ENCODE assay signal across 7 cellular contexts in the genomic region with DNA sequence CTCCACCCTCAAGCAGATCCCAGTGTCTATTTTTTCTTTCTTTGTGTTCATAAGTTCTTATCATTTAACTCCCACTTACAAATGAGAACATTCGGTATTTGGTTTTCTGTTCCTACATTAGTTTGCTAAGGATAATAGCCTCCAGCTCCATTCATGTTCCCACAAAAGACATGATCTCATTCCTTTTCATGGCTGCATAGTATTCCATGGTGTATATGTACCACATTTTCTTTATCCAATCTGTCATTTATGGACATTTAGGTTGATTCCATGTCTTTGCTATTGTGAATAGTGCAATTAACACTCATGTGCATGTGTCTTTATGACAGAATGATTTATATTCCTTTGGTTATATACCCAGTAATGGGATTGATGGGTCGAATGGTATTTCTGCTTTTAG.
DNase-seq lines count a peak whose midpoint lies in the region; ATAC-seq, FAIRE-seq and TF ChIP-seq lines count a peak whose summit lies in the region.
"Not testable (repeated sequence)": the region's sequence is repeated elsewhere in the genome, so short reads cannot be mapped to it uniquely, and the experiment has no call there.

No MANE protein-coding gene starts in this region.

- not testable (repeated sequence) for H3K9me3 ChIP-seq in HEK293 (ENCODE audit: control insufficient read depth, insufficient read depth, low read depth, low read length); K562 (replicated peaks; ENCODE audit: control insufficient read depth, insufficient read depth, low read depth, low read length); H1 (ENCODE audit: insufficient read depth in 2 of 2, low read depth in 1 of 2, low read length in 1 of 2); HepG2 (ENCODE audit: low read length)

- H3K9me3 Mint-ChIP-seq in WTC11, result peaks cover 22% of the 10 kb centered on the region

- H4K5ac ChIP-seq in H1 (ENCODE audit: insufficient read length, low read depth, low read length), result not testable (repeated sequence)

- H3K79me2 ChIP-seq in K562 (ENCODE audit: control insufficient read depth, insufficient read depth, low read length); H1 (ENCODE audit: control insufficient read depth in 1 of 2, insufficient read depth in 2 of 2, low read length in 2 of 2); HepG2 (ENCODE audit: insufficient read depth, low read length): not testable (repeated sequence)

- not testable (repeated sequence) for TF ChIP-seq CTCF in HEK293 (tag by site-specific recombination; IDR thresholded peaks at IDR 0.05); WTC11 (IDR thresholded peaks at IDR 0.05); K562 (IDR thresholded peaks at IDR 0.05 in 2 of 3, conservative IDR thresholded peaks at IDR 0.05 in 1 of 3; ENCODE audit: insufficient read depth in 2 of 3, low read depth in 1 of 3, low read length in 3 of 3); H1 (IDR thresholded peaks at IDR 0.05; ENCODE audit: control extremely low read depth in 1 of 3, insufficient read depth in 1 of 3, low read depth in 1 of 3, low read length in 3 of 3); HepG2 (CRISPR knock-in tag; IDR thresholded peaks at IDR 0.05)

- H2BK20ac ChIP-seq in H1 (ENCODE audit: low read length), result not testable (repeated sequence)

- H3K4me3 Mint-ChIP-seq in WTC11, result not testable (repeated sequence)

- not testable (repeated sequence) for H3K27ac ChIP-seq in HEK293 (ENCODE audit: extremely low read depth, low read depth, low read length); K562 (ENCODE audit: extremely low read depth, low read depth, low read length); H1 (ENCODE audit: low read depth, low read length); HepG2 (ENCODE audit: extremely low read length, insufficient read depth, low read length)

- in situ Hi-C loops in K562 (cut with MboI); HepG2 (cut with HindIII; ENCODE audit: extremely low pct_ligation_motif_present, low pct_unique_long_range_greater_than_20kb): not testable (repeated sequence)

- H3K4me1 Mint-ChIP-seq in WTC11, result peaks cover 16% of the 10 kb centered on the region

- not testable (repeated sequence) for H2BK12ac ChIP-seq in H1 (ENCODE audit: low read depth, low read length)

- H2BK15ac ChIP-seq in H1 (ENCODE audit: low read length), result not testable (repeated sequence)

- not testable (repeated sequence) for H3K4me2 ChIP-seq in K562 (ENCODE audit: insufficient read depth, low read length); H1 (ENCODE audit: insufficient read depth in 1 of 2, low read depth in 2 of 2, low read length in 2 of 2); HepG2 (ENCODE audit: low read depth, low read length)

- DNase-seq in GM12891 (ENCODE audit: insufficient read length, low spot score); WTC11 (ENCODE audit: low spot score); K562 (ENCODE audit: extremely low read depth in 1 of 4, low spot score in 3 of 4); H1 (ENCODE audit: low read depth in 1 of 2, low spot score in 2 of 2); HepG2 (ENCODE audit: low spot score): not testable (repeated sequence)

- not testable (repeated sequence) for ATAC-seq in SK-N-SH treated with all-trans-retinoic acid at 6 μM for 48 hours, WTC11, K562, HepG2

- H3K14ac ChIP-seq in H1 (ENCODE audit: insufficient read length), result not testable (repeated sequence)

- H3K23me2 ChIP-seq in H1 (ENCODE audit: low read depth, low read length), result not testable (repeated sequence)

- intact Hi-C loops in K562 (cut with micrococcal nuclease); HepG2 (cut with micrococcal nuclease; ENCODE audit: unreplicated experiment): not testable (repeated sequence)

- H3K36me3 Mint-ChIP-seq in WTC11, result not testable (repeated sequence)

- H3K27me3 Mint-ChIP-seq in WTC11 (ENCODE audit: low read depth), result not testable (repeated sequence)

- not testable (repeated sequence) for H3K36me3 ChIP-seq in HEK293 (ENCODE audit: control insufficient read depth in 2 of 2, insufficient read depth in 1 of 2, low read length in 2 of 2); K562 (ENCODE audit: control insufficient read depth, insufficient read depth, low read length); H1 (ENCODE audit: control insufficient read depth in 2 of 4, insufficient read depth in 4 of 4, low read length in 3 of 4); HepG2 (replicated peaks in 1 of 2; ENCODE audit: control insufficient read depth in 1 of 2, insufficient read depth in 2 of 2, low read length in 2 of 2)

- H2BK5ac ChIP-seq in H1 (ENCODE audit: low read depth, low read length), result not testable (repeated sequence)

- not testable (repeated sequence) for H3K56ac ChIP-seq in H1 (replicated peaks; ENCODE audit: insufficient read length, low read depth, low read length)

- H3K4ac ChIP-seq in H1 (replicated peaks; ENCODE audit: insufficient read length, low read depth, low read length), result not testable (repeated sequence)

- CTCF ChIA-PET in HEK293 (lab: Yijun Ruan, JAX); WTC11 (lab: Charles Lee); K562 (lab: Yijun Ruan, JAX; ENCODE audit: low intra/inter-chr PET ratio); H1 (lab: Charles Lee; ENCODE audit: partially characterized antibody); HepG2 (lab: Yijun Ruan, JAX; ENCODE audit: low intra/inter-chr PET ratio, low total read pairs): not testable (repeated sequence)

- H2BK120ac ChIP-seq in H1 (replicated peaks; ENCODE audit: low read depth, low read length), result not testable (repeated sequence)

- not testable (repeated sequence) for H2AFZ ChIP-seq in K562 (ENCODE audit: low read depth, low read length); H1 (ENCODE audit: low read length); HepG2 (ENCODE audit: low read length)

- peak; percentile 28 for FAIRE-seq in GM12891 (lab: Jason Lieb, UNC)
- not testable (repeated sequence) for FAIRE-seq in K562 (lab: Jason Lieb, UNC); H1 (lab: Jason Lieb, UNC)
- FAIRE-seq in HepG2 (lab: Jason Lieb, UNC), result peak; percentile 4

- not testable (repeated sequence) for H3K23ac ChIP-seq in H1 (ENCODE audit: insufficient read length)

- not testable (repeated sequence) for H3K4me3 ChIP-seq in HEK293 (ENCODE audit: low read depth, low read length); K562; H1 (ENCODE audit: extremely low read depth in 1 of 4, insufficient read depth in 2 of 4, low read depth in 3 of 4, low read length in 4 of 4); HepG2 (replicated peaks in 1 of 3; ENCODE audit: insufficient read depth in 1 of 3, low read depth in 2 of 3, low read length in 3 of 3)

- not testable (repeated sequence) for H3K79me1 ChIP-seq in H1 (ENCODE audit: low read depth, low read length)

- not testable (repeated sequence) for TF ChIP-seq EP300 in K562 (IDR thresholded peaks at IDR 0.05; ENCODE audit: low read length); H1 (IDR thresholded peaks at IDR 0.05; ENCODE audit: borderline replicate concordance in 1 of 2, low read depth in 2 of 2, low read length in 2 of 2); HepG2 (IDR thresholded peaks at IDR 0.05; ENCODE audit: low read depth in 2 of 2, low read length in 2 of 2); HepG2 (CRISPR knock-in tag; IDR thresholded peaks at IDR 0.05; ENCODE audit: borderline replicate concordance)

- TF ChIP-seq RAD21 in K562 (CRISPR knock-in tag; conservative IDR thresholded peaks at IDR 0.05 in 1 of 2, IDR thresholded peaks at IDR 0.05 in 1 of 2); H1 (IDR thresholded peaks at IDR 0.05 in 1 of 2, conservative IDR thresholded peaks at IDR 0.05 in 1 of 2; ENCODE audit: low read depth in 2 of 2, low read length in 2 of 2); HepG2 (CRISPR knock-in tag; IDR thresholded peaks at IDR 0.05): not testable (repeated sequence)

- not testable (repeated sequence) for H3K18ac ChIP-seq in H1 (ENCODE audit: extremely low read depth, low read length)

- not testable (repeated sequence) for H4K91ac ChIP-seq in H1 (replicated peaks; ENCODE audit: insufficient read length, low read length)

- not testable (repeated sequence) for BruUV-seq in K562 (replicated peaks; lab: Mats Ljungman, UMichigan); HepG2 (replicated peaks; lab: Mats Ljungman, UMichigan)

- not testable (repeated sequence) for H3K4me1 ChIP-seq in HEK293 (ENCODE audit: control insufficient read depth, insufficient read depth, low read length); K562 (replicated peaks in 1 of 2; ENCODE audit: control insufficient read depth in 2 of 2, insufficient read depth in 2 of 2, low read length in 2 of 2); H1 (replicated peaks in 1 of 4; ENCODE audit: control insufficient read depth in 3 of 4, insufficient read depth in 4 of 4, low read length in 3 of 4); HepG2 (ENCODE audit: insufficient read depth, low read length)

- H4K20me1 ChIP-seq in K562 (replicated peaks; ENCODE audit: control insufficient read depth, insufficient read depth, low read length); H1 (replicated peaks in 1 of 2; ENCODE audit: control insufficient read depth in 1 of 2, insufficient read depth in 2 of 2, low read length in 2 of 2); HepG2 (ENCODE audit: insufficient read depth, low read length): not testable (repeated sequence)

- not testable (repeated sequence) for H3K27ac Mint-ChIP-seq in WTC11

- not testable (repeated sequence) for H3K27me3 ChIP-seq in K562 (ENCODE audit: control insufficient read depth in 2 of 2, insufficient read depth in 2 of 2, low read length in 2 of 2); H1 (replicated peaks in 1 of 4; ENCODE audit: control insufficient read depth in 3 of 4, extremely low read depth in 1 of 4, insufficient read depth in 3 of 4, low read length in 3 of 4); HepG2 (ENCODE audit: control insufficient read depth in 1 of 2, insufficient read depth in 2 of 2, low read length in 2 of 2)

- WGBS in K562 (ENCODE audit: insufficient coverage, low coverage, missing lambda C conversion rate), result 4% methylated on average over 2 of the region's 2 CpGs
- 82% methylated on average over 2 of the region's 2 CpGs; no CpG with 5 or more reads in 1 of the 2 experiments for WGBS in H1 (ENCODE audit: extremely low coverage in 1 of 2, insufficient coverage in 1 of 2, insufficient read length in 1 of 2, insufficient replicate concordance in 2 of 2, low coverage in 1 of 2, low lambda C conversion rate in 2 of 2, missing lambda C conversion rate in 1 of 2), 2 experiments
- WGBS in HepG2 (ENCODE audit: low lambda C conversion rate), result 70% methylated on average over 2 of the region's 2 CpGs

- not testable (repeated sequence) for H3K9ac ChIP-seq in K562 (ENCODE audit: insufficient read depth in 1 of 2, low read depth in 2 of 2, low read length in 2 of 2); H1 (replicated peaks in 1 of 4; ENCODE audit: extremely low read depth in 1 of 4, low read depth in 3 of 4, low read length in 3 of 4); HepG2 (ENCODE audit: insufficient read depth, low read depth, low read length)

- not testable (repeated sequence) for H3K9me1 ChIP-seq in K562 (ENCODE audit: control insufficient read depth, insufficient read depth, low read length)

- POLR2A ChIA-PET in HEK293 (lab: Yijun Ruan, JAX); WTC11 (lab: Charles Lee); K562 (lab: Yijun Ruan, JAX); H1 (lab: Charles Lee; ENCODE audit: partially characterized antibody); HepG2 (lab: Yijun Ruan, JAX): not testable (repeated sequence)

- not testable (repeated sequence) for H2AK5ac ChIP-seq in H1 (ENCODE audit: low read depth, low read length)

- TF ChIP-seq POLR2A in GM12891 (IDR thresholded peaks at IDR 0.05; ENCODE audit: low read depth, low read length); K562 (conservative IDR thresholded peaks at IDR 0.05); H1 (IDR thresholded peaks at IDR 0.05; ENCODE audit: control extremely low read depth in 1 of 2, low read depth in 2 of 2, low read length in 2 of 2); HepG2 (IDR thresholded peaks at IDR 0.05; ENCODE audit: insufficient read depth in 1 of 2, low read depth in 2 of 2, low read length in 2 of 2): not testable (repeated sequence)

- H4K8ac ChIP-seq in H1 (ENCODE audit: extremely low read depth, insufficient read depth, low read length), result not testable (repeated sequence)
